Comparison of ENCODE assay signal across 14 cellular contexts in genomic region chr2:38037325-38037724, GRCh38. TPM values are rescaled to one million over a fixed set of nuclear protein-coding genes. Genes with fewer than 3 reads are reported as not detected.
A peak's percentile ranks its signal among the peaks of the same experiment; 100 is the strongest.
DNase-seq lines count a peak whose midpoint lies in the region; ATAC-seq, FAIRE-seq and TF ChIP-seq lines count a peak whose summit lies in the region.
"Had no signal": no experiment of that assay in that cellular context is flagged by ENCODE, and none has a peak within 500 bp of the region (broad histone marks: within the 10 kb centered on the region; RNA-seq: fewer than 3 reads in every experiment).

No MANE protein-coding gene starts in this region.

- ATAC-seq in GM19452 (IDR thresholded peaks at IDR 0.05; ENCODE audit: unreplicated experiment) (peak; percentile 6), HG02763 (IDR thresholded peaks at IDR 0.05; ENCODE audit: unreplicated experiment) (no peak)
- ATAC-seq: esophagus mucosa had no signal

- H3K4me3 ChIP-seq in bronchial epithelial cell (ENCODE audit: low read depth, low read length) (no peak overlapping the region), skin epidermis (no peak overlapping the region)
- H3K4me3 ChIP-seq: BLaER1 treated with 17β-estradiol and CSF1 and Interleukin-3, amounts not matched to agents 10 nM and 100 nM had no signal

- TF ChIP-seq CTCF in bronchial epithelial cell (IDR thresholded peaks at IDR 0.05; ENCODE audit: insufficient read depth, low read length, severe bottlenecking) (no peak), GM13976 (IDR thresholded peaks at IDR 0.05; ENCODE audit: borderline replicate concordance, control extremely low read depth, extremely low read depth, insufficient read depth, missing control alignments) (no peak)

- in situ Hi-C loops in GM13976 (cut with MboI; ENCODE audit: low sequenced_read_pairs, unreplicated experiment): no loop called here

- DNase-seq in Daoy (ENCODE audit: low read depth) (peak; percentile 63), bronchial epithelial cell (ENCODE audit: low read depth) (peak; percentile 15), C1 segment of cervical spinal cord (lab: John Stamatoyannopoulos, UW) (no peak), GM13976 (ENCODE audit: low spot score) (no peak), NCI-H526 (lab: John Stamatoyannopoulos, UW) (no peak)
- DNase-seq: DND-41; NCI-H187; stimulated activated CD4-positive, alpha-beta T cell treated with anti-CD3 and anti-CD28 coated beads, Interleukin-12 subunit alpha, Interleukin-12 subunit beta, amount 100 ng/mL, for 4 hours had no signal

- peak overlapping the region in 12 of 21 experiments; percentile 3 to 78 (median 59) for H3K27ac ChIP-seq in skin epidermis
- H3K27ac ChIP-seq: BLaER1 treated with 17β-estradiol and CSF1 and Interleukin-3, amounts not matched to agents 10 nM and 100 nM; neutrophil had no signal

- no peaks in the 10 kb centered on the region for H3K36me3 ChIP-seq in bronchial epithelial cell (ENCODE audit: control insufficient read depth, insufficient read depth, low read length)
- H3K36me3 ChIP-seq: BLaER1 treated with 17β-estradiol and CSF1 and Interleukin-3, amounts not matched to agents 10 nM and 100 nM; neutrophil had no signal

- H3K27me3 ChIP-seq in bronchial epithelial cell (ENCODE audit: control insufficient read depth, insufficient read depth, low read length): no peaks in the 10 kb centered on the region

- FAIRE-seq in bronchial epithelial cell (lab: Jason Lieb, UNC): no peak

RNA-seq across cellular contexts. Expression of gene CYP1B1, which starts 38.6 kb away (rescaled TPM):
- 35.0 and 35.4 TPM in 2 replicates for total RNA-seq in Daoy (2014; rRNA removed; shearing (Covaris generic))
- total RNA-seq in bronchial epithelial cell: 5.8 and 36.7 TPM in 2 replicates

Comparison
In these comparisons a context has a peak if more than half of its experiments do, and no peak if none do; other contexts are left out.
1. DNase-seq: peak in Daoy (single experiment) and bronchial epithelial cell (single experiment); none in C1 segment of cervical spinal cord (0 of 14), GM13976 (single experiment) and NCI-H526 (0 of 2).